ENCODE assay signal across 9 cellular contexts in the genomic region with DNA sequence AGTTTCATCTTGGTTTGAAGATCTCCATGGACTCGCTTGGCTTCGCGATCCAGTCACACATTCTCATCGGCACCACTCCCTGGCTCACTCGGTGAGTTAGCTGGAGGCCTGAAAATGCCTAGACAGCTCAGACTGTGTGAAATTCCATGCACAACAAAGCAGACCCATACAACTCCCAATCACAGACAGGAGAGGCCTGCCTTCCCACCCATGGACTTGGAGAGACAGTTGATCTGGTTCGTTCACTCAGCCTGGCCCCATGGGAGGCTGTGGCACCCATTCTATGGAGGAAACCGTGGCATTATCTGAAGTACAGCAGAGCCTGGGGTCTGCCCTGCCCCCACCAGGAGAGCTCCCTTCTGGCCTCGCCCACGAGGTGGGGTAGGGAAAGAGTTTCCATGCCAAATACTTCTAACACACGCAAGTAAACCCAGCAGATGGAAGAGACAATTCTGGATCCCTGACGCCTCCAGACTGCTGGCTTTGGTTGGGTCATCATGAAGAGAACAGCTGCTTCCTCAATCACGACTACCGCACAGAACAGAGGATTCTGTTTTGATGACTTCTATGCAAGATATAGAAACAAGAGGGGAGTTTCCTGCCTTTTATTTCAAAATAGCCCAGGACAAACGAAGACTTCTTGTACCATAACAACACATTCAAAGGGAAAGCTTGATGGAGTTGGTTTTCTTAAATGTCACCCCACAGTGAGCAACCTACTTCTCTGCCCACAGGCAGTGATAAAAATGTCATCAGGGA.
A peak's percentile ranks its signal among the peaks of the same experiment; 100 is the strongest.
DNase-seq lines count a peak whose midpoint lies in the region; ATAC-seq and TF ChIP-seq lines count a peak whose summit lies in the region.
"Had no signal": no experiment of that assay in that cellular context is flagged by ENCODE, and none has a peak within 500 bp of the region (broad histone marks: within the 10 kb centered on the region; RNA-seq: fewer than 3 reads in every experiment).

No MANE protein-coding gene starts in this region.

- H3K27me3 ChIP-seq in rectal smooth muscle tissue (ENCODE audit: control insufficient read depth, insufficient read depth, low read length), result no peaks in the 10 kb centered on the region

- no peak overlapping the region for H3K9ac ChIP-seq in rectal smooth muscle tissue (ENCODE audit: low read length)

- CTCF ChIA-PET in RWPE1 (lab: Yijun Ruan, JAX), result interaction anchor here (1.5 kb wide), 1 partner anchor 9 kb away, joined by 3 read pairs; no protein-coding TSS in a partner anchor

- peaks cover 38% of the 10 kb centered on the region for H3K4me1 ChIP-seq in rectal smooth muscle tissue (ENCODE audit: control insufficient read depth, insufficient read depth, low read length)

- no peak overlapping the region for H3K4me3 ChIP-seq in GM12865 (ENCODE audit: low read depth, low read length)
- no peak overlapping the region for H3K4me3 ChIP-seq in fibroblast of mammary gland (ENCODE audit: control insufficient read depth, low read depth, low read length)
- H3K4me3 ChIP-seq in rectal smooth muscle tissue (ENCODE audit: low read length), result peak overlapping the region; percentile 18
- H3K4me3 ChIP-seq: PC-9 had no signal

- no peaks in the 10 kb centered on the region for H3K36me3 ChIP-seq in rectal smooth muscle tissue (ENCODE audit: control insufficient read depth, insufficient read depth, low read length)

- ATAC-seq in GM21360 (IDR thresholded peaks at IDR 0.05; ENCODE audit: unreplicated experiment) (no peak), HG03095 (IDR thresholded peaks at IDR 0.05; ENCODE audit: unreplicated experiment) (no peak)

- POLR2A ChIA-PET in RWPE1 (lab: Yijun Ruan, JAX; ENCODE audit: low non-redundant PET), result no interaction called here

- H3K27ac ChIP-seq in RWPE1 (peak overlapping the region; percentile 15; the same call in 1 of the 2 replicates), rectal smooth muscle tissue (ENCODE audit: low read depth, low read length) (peak overlapping the region; percentile 38)
- H3K27ac ChIP-seq: PC-9 had no signal

- TF ChIP-seq CTCF in GM12865 (IDR thresholded peaks at IDR 0.05; ENCODE audit: insufficient read depth, low read depth, low read length, missing control alignments), result no peak
- TF ChIP-seq CTCF in RWPE1 (conservative IDR thresholded peaks at IDR 0.05; ENCODE audit: low read depth), result no peak
- TF ChIP-seq CTCF in fibroblast of mammary gland (conservative IDR thresholded peaks at IDR 0.05; ENCODE audit: control insufficient read depth, insufficient read depth, low read depth, low read length), result no peak

- DNase-seq in GM12865 (ENCODE audit: low read depth), result peak; percentile 61
- no peak for DNase-seq in RWPE1 (ENCODE audit: low spot score)
- peak; percentile 56 for DNase-seq in fibroblast of mammary gland (ENCODE audit: low read depth)
- DNase-seq in NCI-H1105 (lab: John Stamatoyannopoulos, UW), result no peak
- DNase-seq in SIG-M5 (lab: John Stamatoyannopoulos, UW), result no peak
- DNase-seq: PC-9 had no signal

Comparison
In these comparisons a context has a peak if more than half of its experiments do, and no peak if none do; other contexts are left out.
1. DNase-seq: peak in GM12865 (single experiment) and fibroblast of mammary gland (single experiment); none in RWPE1 (single experiment), NCI-H1105 (single experiment) and SIG-M5 (single experiment).